ENCODE assay signal across 1 cellular context in the genomic region with DNA sequence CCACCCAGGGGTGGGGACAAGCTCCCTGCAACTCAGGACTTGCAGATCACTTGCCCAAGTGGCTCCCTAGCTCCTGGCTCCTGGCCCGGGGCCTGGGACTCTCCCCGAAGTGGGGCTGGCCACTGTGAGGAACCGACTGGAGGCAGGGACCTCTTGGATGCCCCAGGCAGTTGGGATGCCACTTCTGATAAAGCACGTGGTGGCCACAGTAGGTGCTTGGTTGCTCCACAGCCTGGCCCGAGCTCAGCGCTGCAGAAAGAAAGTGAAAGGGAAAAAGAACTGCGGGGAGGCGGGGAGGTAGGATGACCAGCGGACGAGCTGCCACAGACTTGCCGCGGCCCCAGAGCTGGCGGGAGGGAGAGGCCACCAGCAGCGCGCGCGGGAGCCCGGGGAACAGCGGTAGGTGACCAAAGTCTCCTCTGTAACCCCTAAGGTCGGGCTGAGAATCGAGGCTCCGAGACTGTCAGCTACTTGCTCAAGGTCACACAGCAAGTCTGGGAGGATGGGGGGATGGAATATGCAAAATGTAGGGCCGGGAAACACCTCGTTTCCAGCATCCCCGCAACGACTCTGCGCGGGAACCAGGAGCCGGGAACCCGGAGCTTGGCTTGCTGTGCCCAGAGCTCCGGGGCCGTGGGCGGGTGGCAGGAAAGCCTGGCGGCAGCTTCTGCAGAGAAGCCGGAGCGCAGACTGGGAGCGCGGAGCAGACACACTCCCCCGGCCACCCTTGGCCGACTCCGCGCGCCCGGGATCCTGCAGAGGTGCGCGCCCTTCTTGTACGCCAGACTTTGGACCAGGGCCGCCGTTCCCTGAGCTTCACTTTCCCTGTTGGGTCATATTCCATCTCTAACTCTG.
TF ChIP-seq lines count a peak whose summit lies in the region.

No MANE protein-coding gene starts in this region.

TF ChIP-seq in GM12878, 131 proteins besides CTCF, POLR2A, EP300 and RAD21 (continued from another document):
- TF ChIP-seq SPI1 (IDR thresholded peaks at IDR 0.05; ENCODE audit: borderline replicate concordance, insufficient read depth, low read depth, low read length) = 0 out of 2 replicates have a peak, but pooled peaks have one; percentile 1
- 0 out of 2 replicates have a peak, but pooled peaks have one; percentile 60 for TF ChIP-seq POLR2AphosphoS2 (IDR thresholded peaks at IDR 0.05; ENCODE audit: low read depth, low read length)
- TF ChIP-seq RB1 (IDR thresholded peaks at IDR 0.05; ENCODE audit: borderline replicate concordance) = no peak
TF ChIP-seq in GM12878: peak in this region for 28.
